3 cellular contexts compared by ENCODE assay signal in genomic region chr20:37403107-37404033, GRCh38.
A peak's percentile ranks its signal among the peaks of the same experiment; 100 is the strongest.
TF ChIP-seq lines count a peak whose summit lies in the region.

No MANE protein-coding gene starts in this region.

TF ChIP-seq in HepG2, 621 proteins besides CTCF, POLR2A, EP300 and RAD21:
- no peak for TF ChIP-seq RFX3 (CRISPR knock-in tag; IDR thresholded peaks at IDR 0.05)
- TF ChIP-seq HNRNPL (IDR thresholded peaks at IDR 0.05; ENCODE audit: low read depth, low read length), result 0 out of 2 replicates have a peak, but pooled peaks have one; percentile 42
- TF ChIP-seq MXD1 (CRISPR knock-in tag; IDR thresholded peaks at IDR 0.05), result no peak
- no peak for TF ChIP-seq AFF4 (CRISPR knock-in tag; IDR thresholded peaks at IDR 0.05)
- TF ChIP-seq AGO2 (optimal IDR thresholded peaks at IDR 0.05; ENCODE audit: low read depth, low read length), result peak; percentile 76
- peak; percentile 26 for TF ChIP-seq RBM22 (optimal IDR thresholded peaks at IDR 0.05; ENCODE audit: low read length)
- 0 out of 2 replicates have a peak, but pooled peaks have one; percentile 8 for TF ChIP-seq ZNF704 (CRISPR knock-in tag; IDR thresholded peaks at IDR 0.05; ENCODE audit: borderline replicate concordance)
- TF ChIP-seq THAP7 (CRISPR knock-in tag; IDR thresholded peaks at IDR 0.05), result no peak
- 0 out of 2 replicates have a peak, but pooled peaks have one; percentile 24 for TF ChIP-seq CHCHD3 (CRISPR knock-in tag; IDR thresholded peaks at IDR 0.05)
- TF ChIP-seq RFX5 (IDR thresholded peaks at IDR 0.05; ENCODE audit: low read depth, low read length), result no peak
- no peak for TF ChIP-seq MTF2 (CRISPR knock-in tag; IDR thresholded peaks at IDR 0.05; ENCODE audit: borderline replicate concordance)

TF ChIP-seq in HEK293, 187 proteins besides CTCF, POLR2A, EP300 and RAD21:
- peak; percentile 37; the same call in 1 of the 2 replicates for TF ChIP-seq SCRT2 (tag by site-specific recombination; IDR thresholded peaks at IDR 0.05)
- TF ChIP-seq ZNF324 (tag by site-specific recombination; IDR thresholded peaks at IDR 0.05), result no peak

TF ChIP-seq in GM12878, 131 proteins besides CTCF, POLR2A, EP300 and RAD21:
- TF ChIP-seq RUNX3 (IDR thresholded peaks at IDR 0.05; ENCODE audit: low read length), result no peak
- TF ChIP-seq MAX (IDR thresholded peaks at IDR 0.05; ENCODE audit: low read depth, low read length), result no peak
- no peak for TF ChIP-seq ASH2L (IDR thresholded peaks at IDR 0.05; ENCODE audit: borderline replicate concordance, low read depth)
- no peak for TF ChIP-seq E4F1 (IDR thresholded peaks at IDR 0.05; ENCODE audit: borderline replicate concordance, partially characterized antibody)
- no peak for TF ChIP-seq CHD4 (IDR thresholded peaks at IDR 0.05)
- TF ChIP-seq ZBTB4 (CRISPR knock-in tag; IDR thresholded peaks at IDR 0.05), result no peak
- TF ChIP-seq SMAD1 (IDR thresholded peaks at IDR 0.05; ENCODE audit: low read depth, partially characterized antibody), result no peak
- TF ChIP-seq TAF1 (IDR thresholded peaks at IDR 0.05; ENCODE audit: borderline replicate concordance, low read depth, low read length), result no peak
- TF ChIP-seq TBL1XR1 (IDR thresholded peaks at IDR 0.05; ENCODE audit: low read depth, low read length), result no peak
- TF ChIP-seq RCOR1 (conservative IDR thresholded peaks at IDR 0.05; ENCODE audit: low read depth, low read length), result no peak
- TF ChIP-seq SMARCA5 (IDR thresholded peaks at IDR 0.05), result no peak
